Comparison of ENCODE assay signal across 5 cellular contexts in the genomic region with DNA sequence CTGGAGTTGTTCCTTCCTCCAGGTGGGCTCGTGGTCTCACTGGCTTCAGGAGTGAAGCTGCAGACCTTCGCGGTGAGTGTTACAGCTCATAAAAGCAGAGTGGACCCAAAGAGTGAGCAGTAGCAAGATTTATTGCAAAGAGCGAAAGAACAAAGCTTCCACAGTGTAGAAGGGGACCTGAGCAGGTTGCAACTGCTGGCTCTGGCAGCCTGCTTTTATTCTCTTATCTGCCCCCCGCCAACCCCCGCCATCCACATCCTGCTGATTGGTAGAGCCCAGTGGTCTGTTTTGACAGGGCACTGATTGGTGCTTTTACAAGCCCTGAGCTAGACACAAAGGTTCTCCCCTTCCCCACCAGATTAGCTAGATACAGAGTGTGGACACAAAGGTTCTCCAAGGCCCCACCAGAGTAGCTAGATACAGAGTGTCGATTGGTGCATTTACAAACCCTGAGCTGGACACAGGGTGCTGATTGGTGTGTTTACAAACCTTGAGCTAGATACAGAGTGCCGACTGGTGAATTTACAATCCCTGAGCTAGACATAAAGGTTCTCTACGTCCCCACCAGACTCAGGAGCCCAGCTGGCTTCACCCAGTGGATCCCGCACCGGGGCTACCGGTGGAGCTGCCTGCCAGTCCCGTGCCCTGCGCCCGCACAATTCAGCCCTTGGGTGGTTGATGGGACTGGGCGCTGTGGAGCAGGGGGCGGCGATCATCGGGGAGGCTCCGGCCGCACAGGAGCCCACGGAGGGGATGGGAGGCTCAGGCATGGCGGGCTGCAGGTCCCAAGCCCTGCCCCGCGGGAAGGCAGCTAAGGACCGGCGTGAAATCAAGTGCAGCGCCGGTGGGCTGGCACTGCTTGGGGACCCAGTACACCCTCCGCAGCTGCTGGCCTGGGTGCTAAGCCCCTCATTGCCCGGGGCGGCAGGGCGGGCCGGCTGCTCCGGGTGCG.
DNase-seq lines count a peak whose midpoint lies in the region; ATAC-seq, FAIRE-seq and TF ChIP-seq lines count a peak whose summit lies in the region.
"Not testable (repeated sequence)": the region's sequence is repeated elsewhere in the genome, so short reads cannot be mapped to it uniquely, and the experiment has no call there.

No MANE protein-coding gene starts in this region.

- not testable (repeated sequence) for H3K27ac Mint-ChIP-seq in GM23338

- not testable (repeated sequence) for H3K9me1 ChIP-seq in K562 (ENCODE audit: control insufficient read depth, insufficient read depth, low read length)

- H3K4me3 ChIP-seq in GM23338; kidney (ENCODE audit: low read length in 2 of 2): not testable (repeated sequence)
- H3K4me3 ChIP-seq in Loucy (ENCODE audit: low read length, poor library complexity, severe bottlenecking) (peak overlapping the region; percentile 77), K562 (peak overlapping the region; percentile 40)

- not testable (repeated sequence) for H3K4me1 Mint-ChIP-seq in GM23338

- H3K4me1 ChIP-seq in GM23338 (ENCODE audit: insufficient read depth); Loucy (ENCODE audit: insufficient read depth, low read length, poor library complexity, severe bottlenecking); K562 (replicated peaks in 1 of 2; ENCODE audit: control insufficient read depth in 2 of 2, insufficient read depth in 2 of 2, low read length in 2 of 2); kidney (ENCODE audit: control insufficient read depth in 1 of 2, insufficient read depth in 1 of 2, low read depth in 1 of 2, low read length in 2 of 2): not testable (repeated sequence)

- H3K79me2 ChIP-seq in GM23338 (replicated peaks; ENCODE audit: insufficient read depth) = not testable (repeated sequence)
- H3K79me2 ChIP-seq in Loucy (ENCODE audit: insufficient read depth, low read length) (peaks cover 15% of the 10 kb centered on the region; the same call in 1 of the 2 replicates), K562 (ENCODE audit: control insufficient read depth, insufficient read depth, low read length) (peaks cover 41% of the 10 kb centered on the region)

- H2AFZ ChIP-seq in GM23338 (0 out of 2 replicates have a peak overlapping the region, but pooled peaks have one; percentile 80), Loucy (ENCODE audit: low read length) (peak overlapping the region; percentile 60; the same call in 1 of the 2 replicates)
- H2AFZ ChIP-seq in K562 (ENCODE audit: low read depth, low read length) = not testable (repeated sequence)

- not testable (repeated sequence) for H3K36me3 Mint-ChIP-seq in GM23338 (ENCODE audit: low read depth)

- H3K9ac ChIP-seq in Loucy (ENCODE audit: low read depth, low read length, poor library complexity, severe bottlenecking) (peak overlapping the region; percentile 78), K562 (ENCODE audit: insufficient read depth in 1 of 2, low read depth in 2 of 2, low read length in 2 of 2) (peak overlapping the region in 1 of 2 experiments; percentile 35; a peak in 2 of 4 replicates)
- H3K9ac ChIP-seq in kidney (ENCODE audit: low read length in 2 of 2) = not testable (repeated sequence)

- TSS peak; percentile 60 for BruUV-seq in K562 (replicated peaks; lab: Mats Ljungman, UMichigan)

- in situ Hi-C loops in K562 (cut with MboI) = not testable (repeated sequence)

- not testable (repeated sequence) for H3K9me3 Mint-ChIP-seq in GM23338

- POLR2A ChIA-PET in K562 (lab: Yijun Ruan, JAX) = interaction anchor here (0.8 to 1.3 kb wide), 2 partner anchors 42 to 228 kb away, joined by 3 read pairs; no protein-coding TSS in a partner anchor

- H3K36me3 ChIP-seq in GM23338 (ENCODE audit: insufficient read depth); Loucy (ENCODE audit: insufficient read depth, low read length); K562 (ENCODE audit: control insufficient read depth, insufficient read depth, low read length); kidney (ENCODE audit: control insufficient read depth in 1 of 2, insufficient read depth in 2 of 2, low read length in 2 of 2): not testable (repeated sequence)

- CTCF ChIA-PET in K562 (lab: Yijun Ruan, JAX; ENCODE audit: low intra/inter-chr PET ratio) = not testable (repeated sequence)

- not testable (repeated sequence) for TF ChIP-seq CTCF in GM23338 (conservative IDR thresholded peaks at IDR 0.05; ENCODE audit: low read depth in 2 of 2); Loucy (conservative IDR thresholded peaks at IDR 0.05; ENCODE audit: low read length); K562 (IDR thresholded peaks at IDR 0.05 in 2 of 3, conservative IDR thresholded peaks at IDR 0.05 in 1 of 3; ENCODE audit: insufficient read depth in 2 of 3, low read depth in 1 of 3, low read length in 3 of 3); kidney (IDR thresholded peaks at IDR 0.05; ENCODE audit: borderline replicate concordance, extremely low read depth, insufficient read depth)

- intact Hi-C loops in K562 (cut with micrococcal nuclease); kidney (cut with DNase I): not testable (repeated sequence)

- not testable (repeated sequence) for H3K27me3 Mint-ChIP-seq in GM23338 (ENCODE audit: insufficient read depth, low read depth, poor library complexity)

- FAIRE-seq in K562 (lab: Jason Lieb, UNC); kidney (lab: Jason Lieb, UNC): not testable (repeated sequence)

- H3K27me3 ChIP-seq in GM23338 (ENCODE audit: insufficient read depth); Loucy (ENCODE audit: insufficient read depth, low read length, poor library complexity, severe bottlenecking); K562 (ENCODE audit: control insufficient read depth in 2 of 2, insufficient read depth in 2 of 2, low read length in 2 of 2): not testable (repeated sequence)

- H3K9me3 ChIP-seq in Loucy (ENCODE audit: insufficient read depth, low read depth, low read length); K562 (replicated peaks; ENCODE audit: control insufficient read depth, insufficient read depth, low read depth, low read length); kidney (ENCODE audit: control insufficient read depth in 1 of 2, low read length in 2 of 2): not testable (repeated sequence)

- H3K9me2 ChIP-seq in GM23338 (ENCODE audit: insufficient read depth); Loucy (replicated peaks; ENCODE audit: low read depth, low read length): not testable (repeated sequence)

- WGBS in K562 (ENCODE audit: insufficient coverage, low coverage, missing lambda C conversion rate) = 2% methylated on average over 13 of the region's 36 CpGs

- peak; percentile 84 for TF ChIP-seq POLR2A in K562 (conservative IDR thresholded peaks at IDR 0.05)

- ATAC-seq in GM23338 = not testable (repeated sequence)
- ATAC-seq in K562 = peak; percentile 80

- H3K4me2 ChIP-seq in GM23338 = not testable (repeated sequence)
- peak overlapping the region; percentile 85 for H3K4me2 ChIP-seq in Loucy (ENCODE audit: low read depth, low read length, poor library complexity, severe bottlenecking)
- H3K4me2 ChIP-seq in K562 (ENCODE audit: insufficient read depth, low read length) = peak overlapping the region; percentile 46; the same call in 1 of the 2 replicates

- H4K20me1 ChIP-seq in GM23338 (replicated peaks; ENCODE audit: insufficient read depth); Loucy (ENCODE audit: insufficient read depth, low read length, poor library complexity, severe bottlenecking); K562 (replicated peaks; ENCODE audit: control insufficient read depth, insufficient read depth, low read length): not testable (repeated sequence)

- TF ChIP-seq EP300 in K562 (IDR thresholded peaks at IDR 0.05; ENCODE audit: low read length) = not testable (repeated sequence)

- not testable (repeated sequence) for H3K4me3 Mint-ChIP-seq in GM23338

- DNase-seq in GM23338 (ENCODE audit: low spot score) = not testable (repeated sequence)
- DNase-seq in NCI-H146 treated with DMSO at 0.1 percent for 48 hours (lab: John Stamatoyannopoulos, UW; ENCODE audit: unreplicated experiment) (peak; percentile 63), K562 (ENCODE audit: extremely low read depth in 1 of 4, low spot score in 3 of 4) (peak in 1 of 4 experiments; percentile 58), kidney (peak; percentile 63)

- not testable (repeated sequence) for TF ChIP-seq RAD21 in K562 (CRISPR knock-in tag; conservative IDR thresholded peaks at IDR 0.05 in 1 of 2, IDR thresholded peaks at IDR 0.05 in 1 of 2)

- H3F3A ChIP-seq in GM23338 (replicated peaks; ENCODE audit: low read depth); Loucy (ENCODE audit: low read depth): not testable (repeated sequence)

- H3K27ac ChIP-seq in GM23338 (ENCODE audit: low read depth); kidney (ENCODE audit: low read depth in 2 of 2, low read length in 2 of 2): not testable (repeated sequence)
- H3K27ac ChIP-seq in K562 (ENCODE audit: extremely low read depth, low read depth, low read length) = 0 out of 3 replicates have a peak overlapping the region, but pooled peaks have one; percentile 36

TF ChIP-seq in K562, 482 proteins besides CTCF, POLR2A, EP300 and RAD21 (continues in another document):
- TF ChIP-seq RBFOX2 (IDR thresholded peaks at IDR 0.05; ENCODE audit: low read depth, low read length) = 0 out of 2 replicates have a peak, but pooled peaks have one; percentile 44
- peak; percentile 66 for TF ChIP-seq NFIC (IDR thresholded peaks at IDR 0.05)
- peak; percentile 18; the same call in 1 of the 2 replicates for TF ChIP-seq SOX6 (IDR thresholded peaks at IDR 0.05)
- peak; percentile 20; the same call in 1 of the 2 replicates for TF ChIP-seq POLR2G (IDR thresholded peaks at IDR 0.05; ENCODE audit: low read depth, low read length)
- TF ChIP-seq NFYB (IDR thresholded peaks at IDR 0.05; ENCODE audit: extremely low read depth, insufficient read length) = peak; percentile 49
- peak; percentile 61 for TF ChIP-seq KDM5B (IDR thresholded peaks at IDR 0.05; ENCODE audit: insufficient replicate concordance, low read depth, low read length)
- peak; percentile 78 for TF ChIP-seq POLR2H (tag; IDR thresholded peaks at IDR 0.05; ENCODE audit: low read depth)
- TF ChIP-seq CC2D1A (IDR thresholded peaks at IDR 0.05) = peak; percentile 53; the same call in 1 of the 2 replicates
- peak; percentile 25; the same call in 1 of the 2 replicates for TF ChIP-seq EGR1 (conservative IDR thresholded peaks at IDR 0.05)
- peak; percentile 78 for TF ChIP-seq MTA3 (IDR thresholded peaks at IDR 0.05; ENCODE audit: borderline replicate concordance)
- 0 out of 2 replicates have a peak, but pooled peaks have one; percentile 19 for TF ChIP-seq NFRKB (IDR thresholded peaks at IDR 0.05; ENCODE audit: low read depth)
